In the genomic region with DNA sequence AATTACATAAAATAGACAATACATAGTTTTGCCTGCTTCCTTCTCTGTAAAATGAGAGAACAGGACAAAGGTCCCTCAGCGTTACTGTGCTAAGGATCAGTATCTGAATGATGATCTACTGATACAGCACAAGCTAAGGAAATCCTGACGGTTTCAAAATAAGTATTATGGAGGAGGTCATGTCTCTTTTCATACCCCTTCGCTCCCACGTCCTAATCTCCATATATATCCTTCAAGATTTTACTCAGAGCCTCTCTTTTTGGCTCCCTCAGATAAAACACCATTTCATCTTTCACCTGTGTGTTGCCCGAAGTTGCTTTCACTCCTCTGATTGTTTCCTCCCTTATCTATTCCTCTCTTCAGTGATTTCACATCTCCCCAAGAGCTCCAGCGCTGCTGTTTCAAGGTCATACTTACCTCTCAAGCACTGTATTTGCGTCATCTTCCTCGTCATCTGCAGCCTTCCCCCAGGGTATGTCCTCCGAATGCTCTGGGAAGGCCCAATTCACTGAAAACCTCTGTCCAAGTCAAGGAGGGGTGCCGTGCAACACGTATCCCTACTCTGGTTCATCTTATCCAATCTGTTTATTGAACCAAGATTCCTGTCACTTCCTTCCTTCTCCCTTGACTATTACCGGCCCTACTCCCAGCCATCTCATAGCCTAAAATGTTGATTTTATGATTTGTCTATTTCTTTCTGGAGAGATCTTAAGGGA, we compare ENCODE assay signal across 8 cellular contexts. TPM values are rescaled to one million over a fixed set of nuclear protein-coding genes. Genes with fewer than 3 reads are reported as not detected.
DNase-seq lines count a peak whose midpoint lies in the region; ATAC-seq and TF ChIP-seq lines count a peak whose summit lies in the region.

No MANE protein-coding gene starts in this region.

- peak overlapping the region; percentile 85 for H3K4me3 ChIP-seq in BLaER1
- no peak overlapping the region for H3K4me3 ChIP-seq in colonic mucosa

- DNase-seq in NCI-H460 (ENCODE audit: extremely low read depth, low read depth) = peak; percentile 84
- peak; percentile 52 for DNase-seq in colonic mucosa
- no peak for DNase-seq in superior temporal gyrus (ENCODE audit: extremely low spot score)

- no peaks in the 10 kb centered on the region for H3K9me3 Mint-ChIP-seq in nephron

- H3K36me3 Mint-ChIP-seq in nephron (ENCODE audit: low read depth) = peaks cover 44% of the 10 kb centered on the region

- ATAC-seq in HG03571 (IDR thresholded peaks at IDR 0.05; ENCODE audit: unreplicated experiment) (no peak), HG03520 (IDR thresholded peaks at IDR 0.05; ENCODE audit: unreplicated experiment) (no peak), HG03469 (IDR thresholded peaks at IDR 0.05; ENCODE audit: unreplicated experiment) (no peak)

- peak overlapping the region; percentile 86 for H3K4me2 ChIP-seq in BLaER1

- peak overlapping the region; percentile 85 to 96 (median 96) for H3K27ac Mint-ChIP-seq in nephron

- H3K27me3 ChIP-seq in BLaER1 = no peaks in the 10 kb centered on the region
- H3K27me3 ChIP-seq in colonic mucosa = no peaks in the 10 kb centered on the region

- H3K9ac ChIP-seq in BLaER1 (peak overlapping the region; percentile 63), colonic mucosa (ENCODE audit: low read depth in 2 of 2, low read length in 2 of 2) (peak overlapping the region; percentile 75 to 95)

- H3K9me3 ChIP-seq in BLaER1 (no peaks in the 10 kb centered on the region), colonic mucosa (no peaks in the 10 kb centered on the region)

- H3K4me3 Mint-ChIP-seq in nephron = peak overlapping the region; percentile 76 to 96 (median 96)

- H3K36me3 ChIP-seq in BLaER1 (peaks cover 58% of the 10 kb centered on the region), colonic mucosa (peaks cover 8% of the 10 kb centered on the region)

- no peaks in the 10 kb centered on the region for H3K27me3 Mint-ChIP-seq in nephron (ENCODE audit: low read depth)

- intact Hi-C loops in colonic mucosa (cut with DNase I) = loop anchor here (10.0 kb wide), 1 partner anchor 79 kb away; a partner anchor contains a TSS

- H3K4me1 ChIP-seq in BLaER1 (peaks cover 36% of the 10 kb centered on the region), colonic mucosa (peaks cover 7% of the 10 kb centered on the region)

- H3K27ac ChIP-seq in BLaER1 (peak overlapping the region; percentile 77), colonic mucosa (peak overlapping the region; percentile 97)

- H3K4me1 Mint-ChIP-seq in nephron = peaks cover 34% of the 10 kb centered on the region

- TF ChIP-seq CTCF in colonic mucosa (IDR thresholded peaks at IDR 0.05) (no peak), nephron (IDR thresholded peaks at IDR 0.05; ENCODE audit: unreplicated experiment in 3 of 3) (no peak)

- peaks cover 34% of the 10 kb centered on the region for H4K20me1 ChIP-seq in BLaER1

RNA-seq across cellular contexts. Expression of a gene that starts 1.2 kb away (rescaled TPM):
- 109 and 134 TPM in 2 replicates for total RNA-seq in NCI-H460 (2014; rRNA removed; shearing (Covaris generic))
- polyA plus RNA-seq in NCI-H460 (2014; cell fraction: nucleus; rRNA removed) = 90.5 and 108 TPM in 2 replicates
- total RNA-seq in colonic mucosa = 100 to 1,000 TPM; 114 to 202 TPM

RNA-seq across cellular contexts. Expression of a gene that starts 15.5 kb away (rescaled TPM):
- 49.5 and 52.6 TPM in 2 replicates for total RNA-seq in NCI-H460 (2014; rRNA removed; shearing (Covaris generic))
- polyA plus RNA-seq in NCI-H460 (2014; cell fraction: nucleus; rRNA removed) = 48.8 and 52.2 TPM in 2 replicates
- total RNA-seq in colonic mucosa = 10 to 100 TPM; 50.7 to 56.4 TPM

RNA-seq across cellular contexts. Expression of a gene that starts 15.8 kb away (rescaled TPM):
- 26.7 and 33.3 TPM in 2 replicates for total RNA-seq in NCI-H460 (2014; rRNA removed; shearing (Covaris generic))
- 30.9 and 34.2 TPM in 2 replicates for polyA plus RNA-seq in NCI-H460 (2014; cell fraction: nucleus; rRNA removed)
- total RNA-seq in colonic mucosa = 10 to 100 TPM; 40.1 to 47.1 TPM

RNA-seq across cellular contexts. Expression of a gene that starts 32.2 kb away (rescaled TPM):
- 13.1 and 19.9 TPM in 2 replicates for total RNA-seq in NCI-H460 (2014; rRNA removed; shearing (Covaris generic))
- polyA plus RNA-seq in NCI-H460 (2014; cell fraction: nucleus; rRNA removed) = 37.1 and 62.0 TPM in 2 replicates
- 10 to 100 TPM in 1 of 2 donors, 1 to 10 TPM in 1; 3.2 to 16.2 TPM for total RNA-seq in colonic mucosa

RNA-seq across cellular contexts. Expression of a gene that starts 47.4 kb away (rescaled TPM):
- total RNA-seq in NCI-H460 (2014; rRNA removed; shearing (Covaris generic)) = 56.3 and 56.8 TPM in 2 replicates
- polyA plus RNA-seq in NCI-H460 (2014; cell fraction: nucleus; rRNA removed) = 185 and 197 TPM in 2 replicates
- total RNA-seq in colonic mucosa = 10 to 100 TPM; 25.6 to 81.8 TPM
